ENCODE assay signal across 9 cellular contexts in the genomic region with DNA sequence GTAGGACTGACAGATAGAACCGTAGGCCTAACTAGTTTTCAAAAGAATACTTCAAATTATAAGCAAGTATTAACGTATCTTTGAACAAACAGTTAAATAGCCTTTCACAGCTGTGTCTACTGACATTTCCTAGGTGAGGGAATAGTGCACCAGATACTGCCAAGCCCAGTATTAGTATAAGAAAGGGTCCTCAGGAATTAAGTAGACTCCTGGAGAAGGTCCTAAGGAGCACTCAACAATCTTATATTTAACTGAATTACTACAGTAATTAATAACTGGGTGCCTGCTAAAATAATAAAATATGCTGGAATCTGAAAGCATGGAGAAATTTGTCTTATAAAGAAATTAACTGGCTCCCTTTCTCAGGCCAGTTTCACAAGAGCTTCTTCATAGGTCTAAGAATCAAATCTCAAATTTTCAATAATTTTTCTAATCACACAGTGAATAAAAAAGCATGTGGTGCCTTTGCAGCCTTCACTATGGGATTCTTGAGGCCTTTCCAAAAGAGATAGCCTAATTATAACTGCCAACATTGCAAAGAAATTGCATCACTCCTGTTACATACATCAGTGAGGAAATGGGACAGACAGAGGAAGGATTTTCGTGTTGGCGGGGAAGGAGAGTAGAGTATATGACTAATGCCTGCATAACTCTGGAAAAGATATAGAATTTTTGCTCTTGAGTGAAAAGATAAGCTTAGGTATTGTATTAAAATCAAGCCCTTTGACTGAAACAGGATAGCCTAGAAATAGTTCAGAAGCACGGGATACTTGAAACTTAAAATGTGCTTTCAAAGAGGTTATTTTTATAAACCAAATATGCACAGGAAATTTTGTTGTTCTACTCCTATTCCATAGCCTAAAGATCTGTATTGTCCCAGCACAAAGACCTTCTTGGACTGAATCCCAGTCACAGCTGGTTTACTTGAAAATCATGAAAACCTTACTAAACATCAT.
A peak's percentile ranks its signal among the peaks of the same experiment; 100 is the strongest.
DNase-seq lines count a peak whose midpoint lies in the region; ATAC-seq and TF ChIP-seq lines count a peak whose summit lies in the region.
"Had no signal": no experiment of that assay in that cellular context is flagged by ENCODE, and none has a peak within 500 bp of the region (broad histone marks: within the 10 kb centered on the region; RNA-seq: fewer than 3 reads in every experiment).

No MANE protein-coding gene starts in this region.

- POLR2A ChIA-PET in activated CD4-positive, alpha-beta memory T cell treated with anti-CD3 and anti-CD28 coated beads for 36 hours (lab: Charles Lee): no interaction called here

- ATAC-seq in omental fat pad (ENCODE audit: low FRiP score): peak; percentile 93

- DNase-seq in GM04504 (ENCODE audit: low read depth) (peak; percentile 73), RPMI7951 (ENCODE audit: low read depth) (peak; percentile 94), epidermal melanocyte (ENCODE audit: insufficient read length, low spot score) (peak; percentile 36), omental fat pad (ENCODE audit: low spot score) (no peak), NCI-H1105 treated with DMSO at 0.1 percent for 48 hours (lab: John Stamatoyannopoulos, UW) (no peak), GM13977 (ENCODE audit: low spot score) (no peak), hypothalamus (lab: John Stamatoyannopoulos, UW) (no peak)
- DNase-seq in activated CD4-positive, alpha-beta memory T cell treated with anti-CD3 and anti-CD28 coated beads for 36 hours: no peak
- DNase-seq: activated CD4-positive, alpha-beta memory T cell treated with anti-CD3 and anti-CD28 coated beads, Interleukin-2, amount 10 ng/mL, durations not matched to agents 7 days and 5 days had no signal

- no peaks in the 10 kb centered on the region for H3K4me1 Mint-ChIP-seq in activated CD4-positive, alpha-beta memory T cell treated with anti-CD3 and anti-CD28 coated beads for 36 hours (ENCODE audit: low read depth)
- H3K4me1 Mint-ChIP-seq: activated CD4-positive, alpha-beta memory T cell treated with anti-CD3 and anti-CD28 coated beads, Interleukin-2, amount 10 ng/mL, durations not matched to agents 7 days and 5 days had no signal

- CTCF ChIA-PET in activated CD4-positive, alpha-beta memory T cell treated with anti-CD3 and anti-CD28 coated beads for 36 hours (lab: Charles Lee): no interaction called here

- H3K27ac Mint-ChIP-seq in activated CD4-positive, alpha-beta memory T cell treated with anti-CD3 and anti-CD28 coated beads for 36 hours: no peak overlapping the region
- H3K27ac Mint-ChIP-seq: activated CD4-positive, alpha-beta memory T cell treated with anti-CD3 and anti-CD28 coated beads, Interleukin-2, amount 10 ng/mL, durations not matched to agents 7 days and 5 days had no signal

- no peak for TF ChIP-seq CTCF in omental fat pad (IDR thresholded peaks at IDR 0.05)
- no peak for TF ChIP-seq CTCF in GM13977 (IDR thresholded peaks at IDR 0.05; ENCODE audit: extremely low read depth, insufficient read depth, missing control alignments)

- H3K9me3 Mint-ChIP-seq in activated CD4-positive, alpha-beta memory T cell treated with anti-CD3 and anti-CD28 coated beads for 36 hours: no peaks in the 10 kb centered on the region
- H3K9me3 Mint-ChIP-seq: activated CD4-positive, alpha-beta memory T cell treated with anti-CD3 and anti-CD28 coated beads, Interleukin-2, amount 10 ng/mL, durations not matched to agents 7 days and 5 days had no signal

- no peaks in the 10 kb centered on the region for H3K27me3 Mint-ChIP-seq in activated CD4-positive, alpha-beta memory T cell treated with anti-CD3 and anti-CD28 coated beads for 36 hours
- H3K27me3 Mint-ChIP-seq: activated CD4-positive, alpha-beta memory T cell treated with anti-CD3 and anti-CD28 coated beads, Interleukin-2, amount 10 ng/mL, durations not matched to agents 7 days and 5 days had no signal

- intact Hi-C loops in activated CD4-positive, alpha-beta memory T cell treated with anti-CD3 and anti-CD28 coated beads for 36 hours (cut with micrococcal nuclease): no loop called here

- no peak overlapping the region for H3K4me3 Mint-ChIP-seq in activated CD4-positive, alpha-beta memory T cell treated with anti-CD3 and anti-CD28 coated beads for 36 hours
- H3K4me3 Mint-ChIP-seq: activated CD4-positive, alpha-beta memory T cell treated with anti-CD3 and anti-CD28 coated beads, Interleukin-2, amount 10 ng/mL, durations not matched to agents 7 days and 5 days had no signal

- in situ Hi-C loops in GM13977 (cut with MboI; ENCODE audit: low pct_unique_long_range_greater_than_20kb, low sequenced_read_pairs, unreplicated experiment): no loop called here

- no peaks in the 10 kb centered on the region for H3K36me3 Mint-ChIP-seq in activated CD4-positive, alpha-beta memory T cell treated with anti-CD3 and anti-CD28 coated beads for 36 hours

Comparison
In these comparisons a context has a peak if more than half of its experiments do, and no peak if none do; other contexts are left out.
1. DNase-seq: peak in GM04504 (single experiment), RPMI7951 (single experiment) and epidermal melanocyte (single experiment); none in omental fat pad (single experiment), activated CD4-positive, alpha-beta memory T cell treated with anti-CD3 and anti-CD28 coated beads for 36 hours (single experiment), NCI-H1105 treated with DMSO at 0.1 percent for 48 hours (single experiment), GM13977 (single experiment) and hypothalamus (0 of 51).